Comparison of ENCODE assay signal across 1 cellular context in genomic region chr2:189783927-189784867, GRCh38.
A peak's percentile ranks its signal among the peaks of the same experiment; 100 is the strongest.
TF ChIP-seq lines count a peak whose summit lies in the region.

Gene ORMDL1 (minus strand): TSS chr2:189784339. CDS start chr2:189782595, 1,744 bp downstream.
Gene PMS1 (plus strand): TSS chr2:189784450. CDS start chr2:189791810, 7,360 bp downstream.

TF ChIP-seq in K562, 482 proteins besides CTCF, POLR2A, EP300 and RAD21 (continued from another document and continues in another):
- 0 out of 4 replicates have a peak, but pooled peaks of 1 of the 2 experiments have one; percentile 31 for TF ChIP-seq UBTF (IDR thresholded peaks at IDR 0.05; ENCODE audit: borderline replicate concordance in 1 of 2, low read depth in 2 of 2, low read length in 2 of 2)
- TF ChIP-seq ARID3A (IDR thresholded peaks at IDR 0.05; ENCODE audit: borderline replicate concordance, low read depth, low read length), result no peak
- TF ChIP-seq MGA (IDR thresholded peaks at IDR 0.05), result peak; percentile 87
- TF ChIP-seq PRDM10 (IDR thresholded peaks at IDR 0.05; ENCODE audit: partially characterized antibody), result peak; percentile 96
- TF ChIP-seq FOXP1 (CRISPR knock-in tag; IDR thresholded peaks at IDR 0.05), result peak; percentile 45; the same call in 1 of the 2 replicates
- TF ChIP-seq SIN3A (IDR thresholded peaks at IDR 0.05; ENCODE audit: borderline replicate concordance in 2 of 2, control insufficient read depth in 1 of 2, low read depth in 2 of 2, low read length in 2 of 2), result peak; percentile 12 to 57; a peak in 2 of 4 replicates
- TF ChIP-seq POLR2H (tag; IDR thresholded peaks at IDR 0.05; ENCODE audit: low read depth), result peak; percentile 45; the same call in 1 of the 2 replicates
- TF ChIP-seq SAP30 (IDR thresholded peaks at IDR 0.05; ENCODE audit: borderline replicate concordance, insufficient read depth, low read depth, low read length, poor library complexity, severe bottlenecking), result no peak
- TF ChIP-seq ELF2 (CRISPR knock-in tag; IDR thresholded peaks at IDR 0.05), result peak; percentile 56; the same call in 1 of the 2 replicates
- no peak for TF ChIP-seq SOX6 (IDR thresholded peaks at IDR 0.05)
- TF ChIP-seq HMGXB4 (CRISPR knock-in tag; IDR thresholded peaks at IDR 0.05), result no peak
- no peak for TF ChIP-seq NFE2 (IDR thresholded peaks at IDR 0.05; ENCODE audit: low read depth)
- TF ChIP-seq BCLAF1 (IDR thresholded peaks at IDR 0.05; ENCODE audit: borderline replicate concordance in 1 of 2, control insufficient read depth in 1 of 2, low read depth in 2 of 2, low read length in 1 of 2), result no peak
- TF ChIP-seq TSC22D4 (tag; IDR thresholded peaks at IDR 0.05), result no peak
- no peak for TF ChIP-seq JUND (IDR thresholded peaks at IDR 0.05; ENCODE audit: borderline replicate concordance, low read depth, low read length)
- no peak for TF ChIP-seq JUND (tag; IDR thresholded peaks at IDR 0.05; ENCODE audit: borderline replicate concordance, low read depth, low read length)
- TF ChIP-seq TRIM28 (IDR thresholded peaks at IDR 0.05), result no peak
- TF ChIP-seq ZNF124 (CRISPR knock-in tag; IDR thresholded peaks at IDR 0.05), result no peak
- peak; percentile 81 for TF ChIP-seq MAX (CRISPR knock-in tag; IDR thresholded peaks at IDR 0.05)
- TF ChIP-seq CBX1 (IDR thresholded peaks at IDR 0.05; ENCODE audit: low read depth), result peak; percentile 18; the same call in 1 of the 2 replicates
- TF ChIP-seq KDM5B (IDR thresholded peaks at IDR 0.05; ENCODE audit: insufficient replicate concordance, low read depth, low read length), result peak; percentile 75
- 0 out of 2 replicates have a peak, but pooled peaks have one; percentile 55 for TF ChIP-seq KAT7 (CRISPR knock-in tag; IDR thresholded peaks at IDR 0.05; ENCODE audit: borderline replicate concordance)
